1 cellular context compared by ENCODE assay signal in the genomic region with DNA sequence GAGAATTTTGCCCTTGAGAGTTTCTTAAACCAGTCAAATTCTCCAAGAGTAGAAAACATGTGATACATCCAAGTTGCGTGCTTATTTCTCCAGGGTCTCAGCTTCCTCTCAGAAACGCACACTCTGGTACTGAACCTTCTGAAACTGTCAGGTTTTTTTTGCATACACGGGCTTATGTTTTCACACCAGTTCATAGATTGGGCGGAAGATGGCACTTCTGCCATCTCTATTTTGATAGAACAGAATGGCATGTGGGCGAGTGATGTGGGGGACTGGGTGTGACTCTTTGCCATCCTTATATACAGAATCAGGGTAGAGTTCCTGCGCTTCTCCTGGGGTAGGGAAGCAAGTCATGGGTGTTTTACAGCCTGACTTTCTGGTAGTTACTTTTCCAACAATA.
TF ChIP-seq lines count a peak whose summit lies in the region.

No MANE protein-coding gene starts in this region.

TF ChIP-seq in GM12878, 131 proteins besides CTCF, POLR2A, EP300 and RAD21 (continued from another document and continues in another):
- TF ChIP-seq, protein P1, sequence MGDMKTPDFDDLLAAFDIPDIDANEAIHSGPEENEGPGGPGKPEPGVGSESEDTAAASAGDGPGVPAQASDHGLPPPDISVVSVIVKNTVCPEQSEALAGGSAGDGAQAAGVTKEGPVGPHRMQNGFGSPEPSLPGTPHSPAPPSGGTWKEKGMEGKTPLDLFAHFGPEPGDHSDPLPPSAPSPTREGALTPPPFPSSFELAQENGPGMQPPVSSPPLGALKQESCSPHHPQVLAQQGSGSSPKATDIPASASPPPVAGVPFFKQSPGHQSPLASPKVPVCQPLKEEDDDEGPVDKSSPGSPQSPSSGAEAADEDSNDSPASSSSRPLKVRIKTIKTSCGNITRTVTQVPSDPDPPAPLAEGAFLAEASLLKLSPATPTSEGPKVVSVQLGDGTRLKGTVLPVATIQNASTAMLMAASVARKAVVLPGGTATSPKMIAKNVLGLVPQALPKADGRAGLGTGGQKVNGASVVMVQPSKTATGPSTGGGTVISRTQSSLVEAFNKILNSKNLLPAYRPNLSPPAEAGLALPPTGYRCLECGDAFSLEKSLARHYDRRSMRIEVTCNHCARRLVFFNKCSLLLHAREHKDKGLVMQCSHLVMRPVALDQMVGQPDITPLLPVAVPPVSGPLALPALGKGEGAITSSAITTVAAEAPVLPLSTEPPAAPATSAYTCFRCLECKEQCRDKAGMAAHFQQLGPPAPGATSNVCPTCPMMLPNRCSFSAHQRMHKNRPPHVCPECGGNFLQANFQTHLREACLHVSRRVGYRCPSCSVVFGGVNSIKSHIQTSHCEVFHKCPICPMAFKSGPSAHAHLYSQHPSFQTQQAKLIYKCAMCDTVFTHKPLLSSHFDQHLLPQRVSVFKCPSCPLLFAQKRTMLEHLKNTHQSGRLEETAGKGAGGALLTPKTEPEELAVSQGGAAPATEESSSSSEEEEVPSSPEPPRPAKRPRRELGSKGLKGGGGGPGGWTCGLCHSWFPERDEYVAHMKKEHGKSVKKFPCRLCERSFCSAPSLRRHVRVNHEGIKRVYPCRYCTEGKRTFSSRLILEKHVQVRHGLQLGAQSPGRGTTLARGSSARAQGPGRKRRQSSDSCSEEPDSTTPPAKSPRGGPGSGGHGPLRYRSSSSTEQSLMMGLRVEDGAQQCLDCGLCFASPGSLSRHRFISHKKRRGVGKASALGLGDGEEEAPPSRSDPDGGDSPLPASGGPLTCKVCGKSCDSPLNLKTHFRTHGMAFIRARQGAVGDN (IDR thresholded peaks at IDR 0.05) = peak; percentile 54; the same call in 1 of the 2 replicates
- TF ChIP-seq NR2C2 (IDR thresholded peaks at IDR 0.05; ENCODE audit: borderline replicate concordance, control insufficient read depth, insufficient read length, low read depth) (no peak), SUZ12 (IDR thresholded peaks at IDR 0.05; ENCODE audit: unreplicated experiment) (no peak), FOXK2 (IDR thresholded peaks at IDR 0.05) (no peak), EZH2 (IDR thresholded peaks at IDR 0.05; ENCODE audit: borderline replicate concordance, control insufficient read depth, low read depth, low read length) (no peak), TCF7 (IDR thresholded peaks at IDR 0.05; ENCODE audit: borderline replicate concordance) (0 out of 2 replicates have a peak, but pooled peaks have one; percentile 12), BHLHE40 (IDR thresholded peaks at IDR 0.05; ENCODE audit: borderline replicate concordance in 1 of 2, low read depth in 2 of 2, low read length in 1 of 2) (peak; percentile 31 to 50; a peak in 1 of 4 replicates), ZNF207 (IDR thresholded peaks at IDR 0.05; ENCODE audit: borderline replicate concordance) (no peak), ETV6 (conservative IDR thresholded peaks at IDR 0.05 in 1 of 2, IDR thresholded peaks at IDR 0.05 in 1 of 2; ENCODE audit: borderline replicate concordance in 1 of 2, low read depth in 1 of 2) (no peak), CBX3 (IDR thresholded peaks at IDR 0.05; ENCODE audit: borderline replicate concordance, low read depth) (no peak), SMC3 (IDR thresholded peaks at IDR 0.05; ENCODE audit: borderline replicate concordance, low read length) (peak; percentile 35; the same call in 1 of the 2 replicates), CREB1 (IDR thresholded peaks at IDR 0.05; ENCODE audit: low read depth) (0 out of 2 replicates have a peak, but pooled peaks have one; percentile 8), PAX5 (IDR thresholded peaks at IDR 0.05; ENCODE audit: borderline replicate concordance, low read depth, low read length) (0 out of 2 replicates have a peak, but pooled peaks have one; percentile 17), EGR1 (IDR thresholded peaks at IDR 0.05; ENCODE audit: borderline replicate concordance in 1 of 2, low read depth in 2 of 2, low read length in 2 of 2) (no peak), GATAD2B (conservative IDR thresholded peaks at IDR 0.05; ENCODE audit: low read depth) (0 out of 2 replicates have a peak, but pooled peaks have one; percentile 59), KDM1A (IDR thresholded peaks at IDR 0.05; ENCODE audit: borderline replicate concordance) (no peak), SREBF1 (IDR thresholded peaks at IDR 0.05; ENCODE audit: low read length) (no peak), ZNF217 (IDR thresholded peaks at IDR 0.05) (no peak), BACH1 (IDR thresholded peaks at IDR 0.05; ENCODE audit: borderline replicate concordance) (no peak), SIN3A (IDR thresholded peaks at IDR 0.05; ENCODE audit: low read depth, low read length) (no peak), POU2F2 (IDR thresholded peaks at IDR 0.05; ENCODE audit: borderline replicate concordance, low read depth, low read length) (peak; percentile 65; the same call in 1 of the 3 replicates), KLF5 (IDR thresholded peaks at IDR 0.05; ENCODE audit: partially characterized antibody) (no peak), STAT3 (IDR thresholded peaks at IDR 0.05; ENCODE audit: low read depth, low read length) (no peak)
- TF ChIP-seq, protein P2, sequence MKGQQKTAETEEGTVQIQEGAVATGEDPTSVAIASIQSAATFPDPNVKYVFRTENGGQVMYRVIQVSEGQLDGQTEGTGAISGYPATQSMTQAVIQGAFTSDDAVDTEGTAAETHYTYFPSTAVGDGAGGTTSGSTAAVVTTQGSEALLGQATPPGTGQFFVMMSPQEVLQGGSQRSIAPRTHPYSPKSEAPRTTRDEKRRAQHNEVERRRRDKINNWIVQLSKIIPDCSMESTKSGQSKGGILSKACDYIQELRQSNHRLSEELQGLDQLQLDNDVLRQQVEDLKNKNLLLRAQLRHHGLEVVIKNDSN (IDR thresholded peaks at IDR 0.05; ENCODE audit: borderline replicate concordance, extremely low read length, insufficient read depth, low read depth, low read length) = no peak
- TF ChIP-seq, protein P3, sequence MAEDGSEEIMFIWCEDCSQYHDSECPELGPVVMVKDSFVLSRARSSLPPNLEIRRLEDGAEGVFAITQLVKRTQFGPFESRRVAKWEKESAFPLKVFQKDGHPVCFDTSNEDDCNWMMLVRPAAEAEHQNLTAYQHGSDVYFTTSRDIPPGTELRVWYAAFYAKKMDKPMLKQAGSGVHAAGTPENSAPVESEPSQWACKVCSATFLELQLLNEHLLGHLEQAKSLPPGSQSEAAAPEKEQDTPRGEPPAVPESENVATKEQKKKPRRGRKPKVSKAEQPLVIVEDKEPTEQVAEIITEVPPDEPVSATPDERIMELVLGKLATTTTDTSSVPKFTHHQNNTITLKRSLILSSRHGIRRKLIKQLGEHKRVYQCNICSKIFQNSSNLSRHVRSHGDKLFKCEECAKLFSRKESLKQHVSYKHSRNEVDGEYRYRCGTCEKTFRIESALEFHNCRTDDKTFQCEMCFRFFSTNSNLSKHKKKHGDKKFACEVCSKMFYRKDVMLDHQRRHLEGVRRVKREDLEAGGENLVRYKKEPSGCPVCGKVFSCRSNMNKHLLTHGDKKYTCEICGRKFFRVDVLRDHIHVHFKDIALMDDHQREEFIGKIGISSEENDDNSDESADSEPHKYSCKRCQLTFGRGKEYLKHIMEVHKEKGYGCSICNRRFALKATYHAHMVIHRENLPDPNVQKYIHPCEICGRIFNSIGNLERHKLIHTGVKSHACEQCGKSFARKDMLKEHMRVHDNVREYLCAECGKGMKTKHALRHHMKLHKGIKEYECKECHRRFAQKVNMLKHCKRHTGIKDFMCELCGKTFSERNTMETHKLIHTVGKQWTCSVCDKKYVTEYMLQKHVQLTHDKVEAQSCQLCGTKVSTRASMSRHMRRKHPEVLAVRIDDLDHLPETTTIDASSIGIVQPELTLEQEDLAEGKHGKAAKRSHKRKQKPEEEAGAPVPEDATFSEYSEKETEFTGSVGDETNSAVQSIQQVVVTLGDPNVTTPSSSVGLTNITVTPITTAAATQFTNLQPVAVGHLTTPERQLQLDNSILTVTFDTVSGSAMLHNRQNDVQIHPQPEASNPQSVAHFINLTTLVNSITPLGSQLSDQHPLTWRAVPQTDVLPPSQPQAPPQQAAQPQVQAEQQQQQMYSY (CRISPR knock-in tag; IDR thresholded peaks at IDR 0.05) = no peak
- TF ChIP-seq, protein P4, sequence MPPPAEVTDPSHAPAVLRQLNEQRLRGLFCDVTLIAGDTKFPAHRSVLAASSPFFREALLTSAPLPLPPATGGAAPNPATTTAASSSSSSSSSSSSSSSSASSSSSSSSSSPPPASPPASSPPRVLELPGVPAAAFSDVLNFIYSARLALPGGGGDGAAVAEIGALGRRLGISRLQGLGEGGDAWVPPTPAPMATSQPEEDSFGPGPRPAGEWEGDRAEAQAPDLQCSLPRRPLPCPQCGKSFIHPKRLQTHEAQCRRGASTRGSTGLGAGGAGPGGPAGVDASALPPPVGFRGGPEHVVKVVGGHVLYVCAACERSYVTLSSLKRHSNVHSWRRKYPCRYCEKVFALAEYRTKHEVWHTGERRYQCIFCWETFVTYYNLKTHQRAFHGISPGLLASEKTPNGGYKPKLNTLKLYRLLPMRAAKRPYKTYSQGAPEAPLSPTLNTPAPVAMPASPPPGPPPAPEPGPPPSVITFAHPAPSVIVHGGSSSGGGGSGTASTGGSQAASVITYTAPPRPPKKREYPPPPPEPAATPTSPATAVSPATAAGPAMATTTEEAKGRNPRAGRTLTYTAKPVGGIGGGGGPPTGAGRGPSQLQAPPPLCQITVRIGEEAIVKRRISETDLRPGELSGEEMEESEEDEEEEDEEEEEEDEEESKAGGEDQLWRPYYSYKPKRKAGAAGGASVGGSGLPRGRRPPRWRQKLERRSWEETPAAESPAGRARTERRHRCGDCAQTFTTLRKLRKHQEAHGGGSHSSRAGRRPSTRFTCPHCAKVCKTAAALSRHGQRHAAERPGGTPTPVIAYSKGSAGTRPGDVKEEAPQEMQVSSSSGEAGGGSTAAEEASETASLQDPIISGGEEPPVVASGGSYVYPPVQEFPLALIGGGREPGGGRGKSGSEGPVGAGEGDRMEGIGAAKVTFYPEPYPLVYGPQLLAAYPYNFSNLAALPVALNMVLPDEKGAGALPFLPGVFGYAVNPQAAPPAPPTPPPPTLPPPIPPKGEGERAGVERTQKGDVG (CRISPR knock-in tag; IDR thresholded peaks at IDR 0.05) = no peak
- TF ChIP-seq, protein P5, sequence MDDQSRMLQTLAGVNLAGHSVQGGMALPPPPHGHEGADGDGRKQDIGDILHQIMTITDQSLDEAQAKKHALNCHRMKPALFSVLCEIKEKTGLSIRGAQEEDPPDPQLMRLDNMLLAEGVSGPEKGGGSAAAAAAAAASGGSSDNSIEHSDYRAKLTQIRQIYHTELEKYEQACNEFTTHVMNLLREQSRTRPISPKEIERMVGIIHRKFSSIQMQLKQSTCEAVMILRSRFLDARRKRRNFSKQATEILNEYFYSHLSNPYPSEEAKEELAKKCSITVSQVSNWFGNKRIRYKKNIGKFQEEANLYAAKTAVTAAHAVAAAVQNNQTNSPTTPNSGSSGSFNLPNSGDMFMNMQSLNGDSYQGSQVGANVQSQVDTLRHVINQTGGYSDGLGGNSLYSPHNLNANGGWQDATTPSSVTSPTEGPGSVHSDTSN (IDR thresholded peaks at IDR 0.05; ENCODE audit: insufficient replicate concordance, low read depth, low read length) = no peak
- TF ChIP-seq, protein P6, sequence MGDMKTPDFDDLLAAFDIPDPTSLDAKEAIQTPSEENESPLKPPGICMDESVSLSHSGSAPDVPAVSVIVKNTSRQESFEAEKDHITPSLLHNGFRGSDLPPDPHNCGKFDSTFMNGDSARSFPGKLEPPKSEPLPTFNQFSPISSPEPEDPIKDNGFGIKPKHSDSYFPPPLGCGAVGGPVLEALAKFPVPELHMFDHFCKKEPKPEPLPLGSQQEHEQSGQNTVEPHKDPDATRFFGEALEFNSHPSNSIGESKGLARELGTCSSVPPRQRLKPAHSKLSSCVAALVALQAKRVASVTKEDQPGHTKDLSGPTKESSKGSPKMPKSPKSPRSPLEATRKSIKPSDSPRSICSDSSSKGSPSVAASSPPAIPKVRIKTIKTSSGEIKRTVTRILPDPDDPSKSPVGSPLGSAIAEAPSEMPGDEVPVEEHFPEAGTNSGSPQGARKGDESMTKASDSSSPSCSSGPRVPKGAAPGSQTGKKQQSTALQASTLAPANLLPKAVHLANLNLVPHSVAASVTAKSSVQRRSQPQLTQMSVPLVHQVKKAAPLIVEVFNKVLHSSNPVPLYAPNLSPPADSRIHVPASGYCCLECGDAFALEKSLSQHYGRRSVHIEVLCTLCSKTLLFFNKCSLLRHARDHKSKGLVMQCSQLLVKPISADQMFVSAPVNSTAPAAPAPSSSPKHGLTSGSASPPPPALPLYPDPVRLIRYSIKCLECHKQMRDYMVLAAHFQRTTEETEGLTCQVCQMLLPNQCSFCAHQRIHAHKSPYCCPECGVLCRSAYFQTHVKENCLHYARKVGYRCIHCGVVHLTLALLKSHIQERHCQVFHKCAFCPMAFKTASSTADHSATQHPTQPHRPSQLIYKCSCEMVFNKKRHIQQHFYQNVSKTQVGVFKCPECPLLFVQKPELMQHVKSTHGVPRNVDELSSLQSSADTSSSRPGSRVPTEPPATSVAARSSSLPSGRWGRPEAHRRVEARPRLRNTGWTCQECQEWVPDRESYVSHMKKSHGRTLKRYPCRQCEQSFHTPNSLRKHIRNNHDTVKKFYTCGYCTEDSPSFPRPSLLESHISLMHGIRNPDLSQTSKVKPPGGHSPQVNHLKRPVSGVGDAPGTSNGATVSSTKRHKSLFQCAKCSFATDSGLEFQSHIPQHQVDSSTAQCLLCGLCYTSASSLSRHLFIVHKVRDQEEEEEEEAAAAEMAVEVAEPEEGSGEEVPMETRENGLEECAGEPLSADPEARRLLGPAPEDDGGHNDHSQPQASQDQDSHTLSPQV (IDR thresholded peaks at IDR 0.05) = peak; percentile 42; the same call in 1 of the 2 replicates
- TF ChIP-seq, protein P7, sequence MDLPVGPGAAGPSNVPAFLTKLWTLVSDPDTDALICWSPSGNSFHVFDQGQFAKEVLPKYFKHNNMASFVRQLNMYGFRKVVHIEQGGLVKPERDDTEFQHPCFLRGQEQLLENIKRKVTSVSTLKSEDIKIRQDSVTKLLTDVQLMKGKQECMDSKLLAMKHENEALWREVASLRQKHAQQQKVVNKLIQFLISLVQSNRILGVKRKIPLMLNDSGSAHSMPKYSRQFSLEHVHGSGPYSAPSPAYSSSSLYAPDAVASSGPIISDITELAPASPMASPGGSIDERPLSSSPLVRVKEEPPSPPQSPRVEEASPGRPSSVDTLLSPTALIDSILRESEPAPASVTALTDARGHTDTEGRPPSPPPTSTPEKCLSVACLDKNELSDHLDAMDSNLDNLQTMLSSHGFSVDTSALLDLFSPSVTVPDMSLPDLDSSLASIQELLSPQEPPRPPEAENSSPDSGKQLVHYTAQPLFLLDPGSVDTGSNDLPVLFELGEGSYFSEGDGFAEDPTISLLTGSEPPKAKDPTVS (IDR thresholded peaks at IDR 0.05; ENCODE audit: low read depth, low read length) = no peak
- TF ChIP-seq, protein P8, sequence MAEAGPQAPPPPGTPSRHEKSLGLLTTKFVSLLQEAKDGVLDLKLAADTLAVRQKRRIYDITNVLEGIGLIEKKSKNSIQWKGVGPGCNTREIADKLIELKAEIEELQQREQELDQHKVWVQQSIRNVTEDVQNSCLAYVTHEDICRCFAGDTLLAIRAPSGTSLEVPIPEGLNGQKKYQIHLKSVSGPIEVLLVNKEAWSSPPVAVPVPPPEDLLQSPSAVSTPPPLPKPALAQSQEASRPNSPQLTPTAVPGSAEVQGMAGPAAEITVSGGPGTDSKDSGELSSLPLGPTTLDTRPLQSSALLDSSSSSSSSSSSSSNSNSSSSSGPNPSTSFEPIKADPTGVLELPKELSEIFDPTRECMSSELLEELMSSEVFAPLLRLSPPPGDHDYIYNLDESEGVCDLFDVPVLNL (IDR thresholded peaks at IDR 0.05; ENCODE audit: low read depth, low read length) = no peak
- TF ChIP-seq, protein P9, sequence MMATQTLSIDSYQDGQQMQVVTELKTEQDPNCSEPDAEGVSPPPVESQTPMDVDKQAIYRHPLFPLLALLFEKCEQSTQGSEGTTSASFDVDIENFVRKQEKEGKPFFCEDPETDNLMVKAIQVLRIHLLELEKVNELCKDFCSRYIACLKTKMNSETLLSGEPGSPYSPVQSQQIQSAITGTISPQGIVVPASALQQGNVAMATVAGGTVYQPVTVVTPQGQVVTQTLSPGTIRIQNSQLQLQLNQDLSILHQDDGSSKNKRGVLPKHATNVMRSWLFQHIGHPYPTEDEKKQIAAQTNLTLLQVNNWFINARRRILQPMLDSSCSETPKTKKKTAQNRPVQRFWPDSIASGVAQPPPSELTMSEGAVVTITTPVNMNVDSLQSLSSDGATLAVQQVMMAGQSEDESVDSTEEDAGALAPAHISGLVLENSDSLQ (IDR thresholded peaks at IDR 0.05) = no peak
